In genomic region chr20:50284811-50285375, GRCh38 we compare ENCODE assay signal across 10 cellular contexts.
DNase-seq lines count a peak whose midpoint lies in the region; ATAC-seq and TF ChIP-seq lines count a peak whose summit lies in the region.
"Had no signal": no experiment of that assay in that cellular context is flagged by ENCODE, and none has a peak within 500 bp of the region (broad histone marks: within the 10 kb centered on the region; RNA-seq: fewer than 3 reads in every experiment).

No MANE protein-coding gene starts in this region.

- BruUV-seq in A673 (replicated peaks; lab: Mats Ljungman, UMichigan) (no TSS peak), PC-3 (replicated peaks; lab: Mats Ljungman, UMichigan) (no TSS peak)

- H3K4me3 ChIP-seq in A673 (ENCODE audit: low read depth, low read length, poor library complexity, severe bottlenecking) (no peak overlapping the region), PC-3 (ENCODE audit: low read length) (no peak overlapping the region), esophagus muscularis mucosa (no peak overlapping the region), osteoblast (ENCODE audit: insufficient read depth, low read length) (no peak overlapping the region)
- H3K4me3 ChIP-seq in CD4-positive, alpha-beta memory T cell (ENCODE audit: low read length in 2 of 2), result no peak overlapping the region

- no peak for TF ChIP-seq EP300 in esophagus muscularis mucosa (IDR thresholded peaks at IDR 0.05)

- H3K4me1 ChIP-seq in A673 (ENCODE audit: insufficient read depth, low read length, poor library complexity, severe bottlenecking), result peaks cover 19% of the 10 kb centered on the region
- peaks cover 23% of the 10 kb centered on the region for H3K4me1 ChIP-seq in PC-3 (ENCODE audit: insufficient read depth, low read length)
- peaks cover 29 to 44% (median 41%) of the 10 kb centered on the region in 4 donors for H3K4me1 ChIP-seq in esophagus muscularis mucosa
- peaks cover 43% of the 10 kb centered on the region for H3K4me1 ChIP-seq in osteoblast (ENCODE audit: insufficient read depth, low read length)
- peaks cover 6% of the 10 kb centered on the region for H3K4me1 ChIP-seq in CD4-positive, alpha-beta memory T cell (ENCODE audit: insufficient read depth, low read length)

- no peaks in the 10 kb centered on the region for H3K36me3 Mint-ChIP-seq in CD4-positive, alpha-beta memory T cell
- H3K36me3 Mint-ChIP-seq in activated naive CD4-positive, alpha-beta T cell treated with anti-CD3 and anti-CD28 coated beads, Interleukin-2, amount 10 ng/mL, durations not matched to agents 7 days and 5 days, result no peaks in the 10 kb centered on the region
- H3K36me3 Mint-ChIP-seq: CD4-positive, CD25-positive, alpha-beta regulatory T cell; memory B cell had no signal

- no peaks in the 10 kb centered on the region for H3K9me2 ChIP-seq in PC-3 (replicated peaks; ENCODE audit: low read length)

- H3K79me2 ChIP-seq in PC-3 (ENCODE audit: low read length) (no peaks in the 10 kb centered on the region), osteoblast (ENCODE audit: insufficient read depth, low read length) (no peaks in the 10 kb centered on the region)

- CTCF ChIA-PET in A673 (lab: Charles Lee) (interaction anchor here (0.6 kb wide), 1 partner anchor 106 kb away, joined by 4 read pairs; no protein-coding TSS in a partner anchor), PC-3 (lab: Charles Lee) (no interaction called here)
- CTCF ChIA-PET in CD4-positive, alpha-beta memory T cell (lab: Charles Lee; ENCODE audit: partially characterized antibody), result interaction anchor here (0.9 kb wide), 1 partner anchor 29 kb away, joined by 3 read pairs; no protein-coding TSS in a partner anchor
- CTCF ChIA-PET in activated naive CD4-positive, alpha-beta T cell treated with anti-CD3 and anti-CD28 coated beads, Interleukin-2, amount 10 ng/mL, durations not matched to agents 7 days and 5 days (lab: Charles Lee), result interaction anchor here (0.8 kb wide), 1 partner anchor 11 kb away, joined by 3 read pairs; no protein-coding TSS in a partner anchor

- intact Hi-C loops in A673 (cut with micrococcal nuclease; ENCODE audit: unreplicated experiment), result no loop called here
- intact Hi-C loops in PC-3 (cut with micrococcal nuclease), result no loop called here
- intact Hi-C loops in esophagus muscularis mucosa (cut with DNase I), result no loop called here
- intact Hi-C loops in CD4-positive, alpha-beta memory T cell (cut with micrococcal nuclease), result no loop called here

- H4K20me1 ChIP-seq in PC-3 (ENCODE audit: low read length), result no peaks in the 10 kb centered on the region
- H4K20me1 ChIP-seq in osteoblast (ENCODE audit: insufficient read depth, low read length), result no peaks in the 10 kb centered on the region

- no peaks in the 10 kb centered on the region for H3F3A ChIP-seq in PC-3 (ENCODE audit: low read length, unreplicated experiment)

- H3K27ac ChIP-seq in A673 (ENCODE audit: low read depth, low read length, poor library complexity, severe bottlenecking) (peak overlapping the region; percentile 2), PC-3 (ENCODE audit: low read length) (no peak overlapping the region), esophagus muscularis mucosa (replicated peaks in 1 of 4) (peak overlapping the region; percentile 63 to 74 (median 66)), osteoblast (ENCODE audit: low read depth, low read length) (peak overlapping the region; percentile 98)
- H3K27ac ChIP-seq in CD4-positive, alpha-beta memory T cell (ENCODE audit: low read depth, low read length), result no peak overlapping the region

- H3K27me3 ChIP-seq in A673 (replicated peaks; ENCODE audit: insufficient read depth, low read depth, low read length, poor library complexity) (no peaks in the 10 kb centered on the region), PC-3 (ENCODE audit: low read length) (no peaks in the 10 kb centered on the region), esophagus muscularis mucosa (no peaks in the 10 kb centered on the region), osteoblast (ENCODE audit: insufficient read depth, low read length) (no peaks in the 10 kb centered on the region)
- H3K27me3 ChIP-seq in CD4-positive, alpha-beta memory T cell (ENCODE audit: insufficient read depth, low read length), result no peaks in the 10 kb centered on the region

- peak overlapping the region; percentile 58 for H2AFZ ChIP-seq in PC-3 (ENCODE audit: low read length)
- peak overlapping the region; percentile 88 for H2AFZ ChIP-seq in osteoblast (ENCODE audit: low read length)

- POLR2A ChIA-PET in A673 (lab: Charles Lee; ENCODE audit: low non-redundant PET) (no interaction called here), PC-3 (lab: Charles Lee; ENCODE audit: unreplicated experiment) (no interaction called here)
- POLR2A ChIA-PET in CD4-positive, alpha-beta memory T cell (lab: Charles Lee; ENCODE audit: partially characterized antibody), result no interaction called here

- TF ChIP-seq CTCF in A673 (conservative IDR thresholded peaks at IDR 0.05; ENCODE audit: low read depth, low read length) (no peak), PC-3 (conservative IDR thresholded peaks at IDR 0.05; ENCODE audit: low read depth, low read length) (no peak), esophagus muscularis mucosa (IDR thresholded peaks at IDR 0.05) (no peak), osteoblast (IDR thresholded peaks at IDR 0.05; ENCODE audit: extremely low read depth, low read depth, low read length) (no peak)

- no peak for DNase-seq in A673 (ENCODE audit: low spot score)
- no peak for DNase-seq in PC-3
- no peak for DNase-seq in esophagus muscularis mucosa (ENCODE audit: extremely low spot score)
- DNase-seq in osteoblast (ENCODE audit: insufficient read length, low spot score, missing footprints), result peak; percentile 92
- no peak for DNase-seq in NCI-H187 (lab: John Stamatoyannopoulos, UW)
- DNase-seq in CD4-positive, alpha-beta memory T cell, result no peak
- no peak for DNase-seq in activated naive CD4-positive, alpha-beta T cell treated with anti-CD3 and anti-CD28 coated beads, Interleukin-2, amount 10 ng/mL, durations not matched to agents 7 days and 5 days
- DNase-seq in foreskin melanocyte, result no peak

- H3K27me3 Mint-ChIP-seq in CD4-positive, alpha-beta memory T cell, result peaks cover 6% of the 10 kb centered on the region in 2 donors
- peaks cover 50% of the 10 kb centered on the region for H3K27me3 Mint-ChIP-seq in activated naive CD4-positive, alpha-beta T cell treated with anti-CD3 and anti-CD28 coated beads, Interleukin-2, amount 10 ng/mL, durations not matched to agents 7 days and 5 days

- WGBS in esophagus muscularis mucosa, result 59% methylated on average over 10 of the region's 10 CpGs

- no peak overlapping the region for H3K4me2 ChIP-seq in PC-3 (ENCODE audit: low read length)
- H3K4me2 ChIP-seq in osteoblast (ENCODE audit: insufficient read depth, low read length), result peak overlapping the region; percentile 60

- peaks cover 8 to 21% (median 13%) of the 10 kb centered on the region in 4 donors for H3K4me1 Mint-ChIP-seq in CD4-positive, alpha-beta memory T cell
- peaks cover 5% of the 10 kb centered on the region for H3K4me1 Mint-ChIP-seq in activated naive CD4-positive, alpha-beta T cell treated with anti-CD3 and anti-CD28 coated beads, Interleukin-2, amount 10 ng/mL, durations not matched to agents 7 days and 5 days

- no peak overlapping the region for H3K9ac ChIP-seq in PC-3 (ENCODE audit: low read length)

- H3K27ac Mint-ChIP-seq in CD4-positive, alpha-beta memory T cell, result no peak overlapping the region
- H3K27ac Mint-ChIP-seq in activated naive CD4-positive, alpha-beta T cell treated with anti-CD3 and anti-CD28 coated beads, Interleukin-2, amount 10 ng/mL, durations not matched to agents 7 days and 5 days, result no peak overlapping the region
- H3K27ac Mint-ChIP-seq: CD4-positive, CD25-positive, alpha-beta regulatory T cell had no signal

- TF ChIP-seq POLR2A in esophagus muscularis mucosa (IDR thresholded peaks at IDR 0.05; ENCODE audit: low read depth), result no peak

- H3K36me3 ChIP-seq in A673 (ENCODE audit: insufficient read depth, low read length, poor library complexity, severe bottlenecking) (no peaks in the 10 kb centered on the region), PC-3 (ENCODE audit: low read depth, low read length) (no peaks in the 10 kb centered on the region), esophagus muscularis mucosa (no peaks in the 10 kb centered on the region), osteoblast (ENCODE audit: insufficient read depth, low read length) (no peaks in the 10 kb centered on the region)
- H3K36me3 ChIP-seq in CD4-positive, alpha-beta memory T cell (ENCODE audit: insufficient read depth, low read length), result no peaks in the 10 kb centered on the region

- ATAC-seq in PC-3, result no peak

- no peak overlapping the region for H3K4me3 Mint-ChIP-seq in CD4-positive, alpha-beta memory T cell
- no peak overlapping the region for H3K4me3 Mint-ChIP-seq in activated naive CD4-positive, alpha-beta T cell treated with anti-CD3 and anti-CD28 coated beads, Interleukin-2, amount 10 ng/mL, durations not matched to agents 7 days and 5 days
- H3K4me3 Mint-ChIP-seq: CD4-positive, CD25-positive, alpha-beta regulatory T cell had no signal

- H3K9me3 ChIP-seq in A673 (ENCODE audit: low read depth, low read length, poor library complexity, severe bottlenecking) (no peaks in the 10 kb centered on the region), PC-3 (ENCODE audit: low read length) (no peaks in the 10 kb centered on the region), esophagus muscularis mucosa (no peaks in the 10 kb centered on the region), osteoblast (ENCODE audit: low read depth, low read length) (no peaks in the 10 kb centered on the region)
- H3K9me3 ChIP-seq in CD4-positive, alpha-beta memory T cell (ENCODE audit: control insufficient read depth in 1 of 2, low read length in 2 of 2), result no peaks in the 10 kb centered on the region

- no peaks in the 10 kb centered on the region for H3K9me3 Mint-ChIP-seq in CD4-positive, alpha-beta memory T cell
- no peaks in the 10 kb centered on the region for H3K9me3 Mint-ChIP-seq in activated naive CD4-positive, alpha-beta T cell treated with anti-CD3 and anti-CD28 coated beads, Interleukin-2, amount 10 ng/mL, durations not matched to agents 7 days and 5 days
- H3K9me3 Mint-ChIP-seq: memory B cell had no signal

Comparison
In these comparisons a context has a peak if more than half of its experiments do, and no peak if none do; other contexts are left out.
1. H3K27ac ChIP-seq: peak in A673 (single experiment), esophagus muscularis mucosa (4 of 4) and osteoblast (single experiment); none in PC-3 (single experiment) and CD4-positive, alpha-beta memory T cell (single experiment).